8 cellular contexts compared by ENCODE assay signal in genomic region chr3:48240711-48241491, GRCh38. TPM values are rescaled to one million over a fixed set of nuclear protein-coding genes. Genes with fewer than 3 reads are reported as not detected.
DNase-seq lines count a peak whose midpoint lies in the region; ATAC-seq, FAIRE-seq and TF ChIP-seq lines count a peak whose summit lies in the region.

TSS of gene ZNF589 (plus strand) at chr3:48241104. CDS start at chr3:48241172, 68 bp downstream.

- DNase-seq in NCI-H1417 (lab: John Stamatoyannopoulos, UW) (peak; percentile 77 to 95 (median 90)), T follicular helper cell (ENCODE audit: low read depth) (peak; percentile 90), adrenal gland (peak; percentile 90 to 97 (median 96)), left cardiac atrium (peak; percentile 94), psoas muscle (peak; percentile 93 to 94), urothelium cell line (ENCODE audit: low spot score) (peak; percentile 98)

- H3K27ac ChIP-seq in adrenal gland (peak within 1 kb of the TSS; percentile 80 to 93 (median 90)), psoas muscle (peak within 1 kb of the TSS; percentile 74)

- peak; percentile 99 for FAIRE-seq in urothelium cell line (lab: Jason Lieb, UNC)

- H3K4me3 ChIP-seq in GM12875 (ENCODE audit: low read depth, low read length) = peak within 1 kb of the TSS; percentile 94
- H3K4me3 ChIP-seq in adrenal gland = peak within 1 kb of the TSS; percentile 41 to 79 (median 70)
- peak within 1 kb of the TSS; percentile 75 for H3K4me3 ChIP-seq in psoas muscle

- WGBS in adrenal gland, 4 donors = 4 to 9% (median 6%) methylated on average over 21 to 57 of the region's 57 CpGs
- WGBS in psoas muscle, 3 donors = 3 to 4% (median 3%) methylated on average over 57 of the region's 57 CpGs

- peak; percentile 75 to 88 for TF ChIP-seq POLR2A in adrenal gland (IDR thresholded peaks at IDR 0.05)

- ATAC-seq in HG02763 (IDR thresholded peaks at IDR 0.05; ENCODE audit: unreplicated experiment) = peak; percentile 91
- ATAC-seq in left cardiac atrium = peak; percentile 96 to 97
- peak; percentile 93 to 97 (median 96) for ATAC-seq in psoas muscle

- H3K4me1 ChIP-seq in adrenal gland (replicated peaks in 1 of 2) (peaks cover 13 to 40% of the 10 kb centered on the region in 2 donors), psoas muscle (no peaks in the 10 kb centered on the region)

- H3K9me3 ChIP-seq in adrenal gland (replicated peaks in 1 of 3) (no peaks in the 10 kb centered on the region), psoas muscle (no peaks in the 10 kb centered on the region)

- H3K36me3 ChIP-seq in adrenal gland (replicated peaks in 1 of 2) (no peaks in the 10 kb centered on the region), psoas muscle (ENCODE audit: insufficient read depth in 1 of 2, low read depth in 1 of 2) (peaks cover 0 to 2% of the 10 kb centered on the region in 2 donors)

- intact Hi-C loops in adrenal gland (cut with DNase I) = no loop called here
- intact Hi-C loops in left cardiac atrium (cut with DNase I) = no loop called here
- intact Hi-C loops in psoas muscle (cut with DNase I) = no loop called here

- H3K27me3 ChIP-seq in adrenal gland (no peaks in the 10 kb centered on the region), psoas muscle (ENCODE audit: insufficient read depth in 3 of 3, low read length in 2 of 3) (no peaks in the 10 kb centered on the region)

- TF ChIP-seq CTCF in GM12875 (IDR thresholded peaks at IDR 0.05; ENCODE audit: borderline replicate concordance, insufficient read depth, low read depth, low read length) = peak; percentile 55
- peak in 2 of 6 experiments; percentile 7 to 17 for TF ChIP-seq CTCF in adrenal gland (IDR thresholded peaks at IDR 0.05)
- peak; percentile 12 for TF ChIP-seq CTCF in psoas muscle (IDR thresholded peaks at IDR 0.05)

RNA-seq across cellular contexts. Expression of gene ZNF589, which starts in this region (rescaled TPM):
- total RNA-seq in adrenal gland (10 to 100 TPM in 7 of 8 donors, 1 to 10 TPM in 1; 8.7 to 30.9 (median 12.6) TPM), left cardiac atrium (1 to 10 TPM; 8.2 to 9.2 TPM), psoas muscle (1 to 10 TPM; 1.3 to 8.1 (median 3.2) TPM)
- polyA plus RNA-seq in adrenal gland (10 to 100 TPM in 2 of 3 donors, 1 to 10 TPM in 1; 4.1 to 22.5 (median 11.6) TPM), psoas muscle (1 to 10 TPM; 2.3 to 9.4 (median 2.6) TPM)

Comparison
In these comparisons a context has a peak if more than half of its experiments do, and no peak if none do; other contexts are left out.
1. Peak in every context shown above with its lines: DNase-seq, ATAC-seq, H3K4me3 ChIP-seq and H3K27ac ChIP-seq.